In genomic region chr19:11346104-11346940, GRCh38 we compare ENCODE assay signal across 8 cellular contexts. TPM values are rescaled to one million over a fixed set of nuclear protein-coding genes. Genes with fewer than 3 reads are reported as not detected.
DNase-seq lines count a peak whose midpoint lies in the region; ATAC-seq and TF ChIP-seq lines count a peak whose summit lies in the region.

Gene CCDC159, plus strand, starts transcription at chr19:11346519. Its CDS starts 88 bp downstream, at chr19:11346607.
Gene TMEM205, minus strand, starts transcription at chr19:11346268. Its CDS starts 649 bp downstream, at chr19:11345619.

- DNase-seq in NCI-H187 treated with DMSO at 0.1 percent for 48 hours (lab: John Stamatoyannopoulos, UW) (peak; percentile 77), ascending aorta (ENCODE audit: low spot score in 2 of 2) (peak; percentile 98 to 100), right cardiac atrium (peak; percentile 99), pulmonary artery endothelial cell (ENCODE audit: low read depth, low spot score) (peak; percentile 94), uterus (peak; percentile 100)
- peak; percentile 98 for DNase-seq in T-helper 2 cell treated with Interferon-gamma antibody and Interleukin-4, amounts not matched to agents 5 μg/mL and 100 μg/mL, for 36 hours (ENCODE audit: low spot score)

- H3K4me3 Mint-ChIP-seq in T-helper 2 cell treated with Interferon-gamma antibody and Interleukin-4, amounts not matched to agents 5 μg/mL and 100 μg/mL, for 36 hours: peak within 1 kb of the TSS; percentile 96

- peak; percentile 87 for ATAC-seq in GM18499 (IDR thresholded peaks at IDR 0.05; ENCODE audit: insufficient read depth, unreplicated experiment)
- ATAC-seq in HG02943 (IDR thresholded peaks at IDR 0.05; ENCODE audit: low read depth, unreplicated experiment): peak; percentile 89
- ATAC-seq in right cardiac atrium: peak; percentile 95

- peaks cover 10% of the 10 kb centered on the region for H3K9me3 Mint-ChIP-seq in T-helper 2 cell treated with Interferon-gamma antibody and Interleukin-4, amounts not matched to agents 5 μg/mL and 100 μg/mL, for 36 hours

- peaks cover 17% of the 10 kb centered on the region for H3K4me1 Mint-ChIP-seq in T-helper 2 cell treated with Interferon-gamma antibody and Interleukin-4, amounts not matched to agents 5 μg/mL and 100 μg/mL, for 36 hours (ENCODE audit: low read depth)

- H3K4me3 ChIP-seq in ascending aorta (peak within 1 kb of the TSS; percentile 65 to 92), right cardiac atrium (ENCODE audit: low read length) (peak within 1 kb of the TSS; percentile 68), uterus (peak within 1 kb of the TSS; percentile 68 to 94)

- whole genome bisulfite sequencing in right cardiac atrium: under 1% methylated on average over 50 of the region's 50 CpGs

- H3K27me3 ChIP-seq in ascending aorta (no peaks in the 10 kb centered on the region), right cardiac atrium (ENCODE audit: control insufficient read depth, insufficient read depth) (no peaks in the 10 kb centered on the region), uterus (no peaks in the 10 kb centered on the region)

- H3K27ac ChIP-seq in ascending aorta (peak within 1 kb of the TSS; percentile 79 to 94), right cardiac atrium (ENCODE audit: low read length) (peak within 1 kb of the TSS; percentile 87), uterus (peak within 1 kb of the TSS; percentile 86 to 94)

- no peaks in the 10 kb centered on the region for H3K27me3 Mint-ChIP-seq in T-helper 2 cell treated with Interferon-gamma antibody and Interleukin-4, amounts not matched to agents 5 μg/mL and 100 μg/mL, for 36 hours (ENCODE audit: low read depth)

- TF ChIP-seq POLR2A in uterus (IDR thresholded peaks at IDR 0.05): peak; percentile 72 to 74

- intact Hi-C loops in ascending aorta (cut with DNase I): loop anchor here (1.0 kb wide), 3 partner anchors 9 to 89 kb away; partner anchors contain the start of genes ODAD3, PLPPR2, PRKCSH and SWSAP1
- intact Hi-C loops in right cardiac atrium (cut with DNase I): no loop called here
- intact Hi-C loops in uterus (cut with DNase I; ENCODE audit: low total_unique reads): no loop called here

- peaks cover 9% of the 10 kb centered on the region for H3K36me3 Mint-ChIP-seq in T-helper 2 cell treated with Interferon-gamma antibody and Interleukin-4, amounts not matched to agents 5 μg/mL and 100 μg/mL, for 36 hours (ENCODE audit: low read depth)

- H3K36me3 ChIP-seq in ascending aorta (peaks cover 0 to 2% of the 10 kb centered on the region in 2 donors), uterus (no peaks in the 10 kb centered on the region)

- H3K27ac Mint-ChIP-seq in T-helper 2 cell treated with Interferon-gamma antibody and Interleukin-4, amounts not matched to agents 5 μg/mL and 100 μg/mL, for 36 hours: peak within 1 kb of the TSS; percentile 97

- H3K9me3 ChIP-seq in ascending aorta: no peaks in the 10 kb centered on the region
- no peaks in the 10 kb centered on the region for H3K9me3 ChIP-seq in right cardiac atrium (ENCODE audit: control insufficient read depth, low read length)
- no peaks in the 10 kb centered on the region for H3K9me3 ChIP-seq in uterus

- H3K4me1 ChIP-seq in ascending aorta: peaks cover 11 to 17% of the 10 kb centered on the region in 2 donors
- H3K4me1 ChIP-seq in right cardiac atrium (ENCODE audit: control insufficient read depth, insufficient read depth, low read length): peaks cover 7% of the 10 kb centered on the region
- H3K4me1 ChIP-seq in uterus: peaks cover 0 to 9% of the 10 kb centered on the region in 2 donors

- no peak for TF ChIP-seq CTCF in ascending aorta (IDR thresholded peaks at IDR 0.05)
- TF ChIP-seq CTCF in uterus (IDR thresholded peaks at IDR 0.05): peak in 3 of 4 experiments; percentile 17 to 29 (median 17)

RNA-seq across cellular contexts. Expression of gene CCDC159, which starts in this region (rescaled TPM):
- total RNA-seq in ascending aorta: 79.0 TPM
- 10 to 100 TPM; 16.7 to 26.5 (median 24.9) TPM for total RNA-seq in right cardiac atrium
- polyA plus RNA-seq in right cardiac atrium: 34.2 TPM
- 8.2 and 10.6 TPM in 2 replicates for total RNA-seq in pulmonary artery endothelial cell
- 10 to 100 TPM in 3 of 4 donors, 1 to 10 TPM in 1; 1.2 to 46.2 (median 16.4) TPM for total RNA-seq in uterus

RNA-seq across cellular contexts. Expression of gene TMEM205, which starts in this region (rescaled TPM):
- 225 TPM for total RNA-seq in ascending aorta
- total RNA-seq in right cardiac atrium: 100 to 1,000 TPM in 2 of 4 donors, 10 to 100 TPM in 2; 92.9 to 105 (median 98.1) TPM
- polyA plus RNA-seq in right cardiac atrium: 149 TPM
- 57.1 and 64.0 TPM in 2 replicates for total RNA-seq in pulmonary artery endothelial cell
- total RNA-seq in uterus: 100 to 1,000 TPM in 1 of 4 donors, 10 to 100 TPM in 3; 41.2 to 117 (median 77.4) TPM

Comparison
In these comparisons a context has a peak if more than half of its experiments do, and no peak if none do; other contexts are left out.
1. Peak in every context shown above with its lines: DNase-seq, ATAC-seq, H3K4me3 ChIP-seq and H3K27ac ChIP-seq.
2. CTCF ChIP-seq: peak in uterus (3 of 4); none in ascending aorta (0 of 3).